Comparison of ENCODE assay signal across 13 cellular contexts in the genomic region with DNA sequence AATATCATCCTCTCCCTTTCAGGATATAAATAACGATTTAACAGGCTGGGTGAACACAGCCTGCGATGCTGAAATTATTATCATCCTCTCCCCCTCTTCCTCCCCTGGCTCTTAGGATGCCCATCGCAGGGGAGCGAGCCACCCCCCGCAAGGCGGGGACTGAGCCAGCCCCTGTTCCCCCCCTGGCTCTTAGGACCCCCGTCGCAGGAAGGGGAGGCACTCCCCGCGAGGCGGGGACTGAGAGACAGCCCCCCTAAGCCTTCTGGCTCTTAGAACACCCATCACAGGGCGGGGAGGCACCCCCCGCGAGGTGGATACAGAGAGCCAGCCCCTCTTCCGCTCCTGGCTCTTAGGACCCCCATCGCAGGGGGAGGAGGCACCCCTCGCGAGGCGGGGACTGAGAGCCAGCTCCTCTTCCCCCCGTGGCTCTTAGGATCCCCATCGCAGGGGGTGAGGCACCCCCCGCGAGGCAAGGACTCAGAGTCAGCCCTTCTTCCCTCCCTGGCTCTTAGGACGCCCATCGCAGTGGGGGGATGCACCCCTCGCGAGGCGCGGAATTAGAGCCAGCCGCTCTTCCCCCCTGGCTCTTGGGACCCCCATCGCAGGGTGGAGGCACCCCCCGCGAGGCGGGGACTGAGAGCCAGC. TPM values are rescaled to one million over a fixed set of nuclear protein-coding genes. Genes with fewer than 3 reads are reported as not detected.
"Had no signal": no experiment of that assay in that cellular context is flagged by ENCODE, and none has a peak within 500 bp of the region (broad histone marks: within the 10 kb centered on the region; RNA-seq: fewer than 3 reads in every experiment).

No MANE protein-coding gene starts in this region.

RNA-seq across cellular contexts. Expression of a gene that starts 21.9 kb away (rescaled TPM):
- total RNA-seq: kidney epithelial cell; left ventricle myocardium inferior; lower leg skin; lung microvascular endothelial cell; mesenteric fat pad; mucosa of descending colon; naive thymus-derived CD4-positive, alpha-beta T cell; ovary; progenitor cell of endocrine pancreas; right atrium auricular region; sigmoid colon; temporal lobe had no signal
- polyA plus RNA-seq: immature natural killer cell; naive thymus-derived CD4-positive, alpha-beta T cell; ovary had no signal
